Comparison of ENCODE assay signal across 1 cellular context in genomic region chr3:60765788-60766187, GRCh38.
TF ChIP-seq lines count a peak whose summit lies in the region.

No MANE protein-coding gene starts in this region.

TF ChIP-seq in H1, 55 proteins besides CTCF, POLR2A, EP300 and RAD21 (continued from another document):
- TF ChIP-seq CBX5 (IDR thresholded peaks at IDR 0.05; ENCODE audit: low read depth, low read length) (no peak), KDM4A (IDR thresholded peaks at IDR 0.05; ENCODE audit: low read depth, low read length, severe bottlenecking) (no peak), CREB1 (IDR thresholded peaks at IDR 0.05) (no peak), CBX8 (IDR thresholded peaks at IDR 0.05; ENCODE audit: borderline replicate concordance, low read depth, low read length) (no peak), SUZ12 (IDR thresholded peaks at IDR 0.05; ENCODE audit: low read length) (no peak), RXRA (IDR thresholded peaks at IDR 0.05; ENCODE audit: insufficient read depth, low read depth, low read length) (no peak), TAF7 (optimal IDR thresholded peaks at IDR 0.05; ENCODE audit: borderline replicate concordance, low read depth, low read length) (no peak), NRF1 (IDR thresholded peaks at IDR 0.05; ENCODE audit: low read depth, low read length) (no peak)
